In the genomic region with DNA sequence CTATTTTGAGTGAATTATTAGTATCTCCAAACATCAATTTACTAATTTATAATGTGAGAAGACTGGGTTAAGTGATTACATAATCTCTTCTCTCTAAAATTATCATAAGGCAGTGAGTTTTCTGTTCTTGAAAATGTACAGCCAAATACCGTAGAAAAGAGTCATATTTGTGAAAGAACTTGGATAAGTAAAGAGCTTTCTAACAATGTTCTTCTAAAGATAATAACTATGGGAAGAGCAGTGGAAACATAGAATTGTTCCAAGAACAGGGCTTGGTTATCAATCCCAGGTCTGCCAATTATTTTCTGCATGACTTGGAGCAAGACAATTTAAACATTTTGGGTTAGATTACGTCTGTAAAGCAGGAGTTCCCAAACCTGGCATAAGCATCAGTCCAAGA, we compare ENCODE assay signal across 18 cellular contexts.
DNase-seq lines count a peak whose midpoint lies in the region; ATAC-seq, FAIRE-seq and TF ChIP-seq lines count a peak whose summit lies in the region.
"Had no signal": no experiment of that assay in that cellular context is flagged by ENCODE, and none has a peak within 500 bp of the region (broad histone marks: within the 10 kb centered on the region; RNA-seq: fewer than 3 reads in every experiment).

No MANE protein-coding gene starts in this region.

- no peaks in the 10 kb centered on the region for H3K9me2 ChIP-seq in HCT116 (ENCODE audit: insufficient read depth)

- H3K9me3 ChIP-seq in A673 (ENCODE audit: low read depth, low read length, poor library complexity, severe bottlenecking) (no peaks in the 10 kb centered on the region), HCT116 (ENCODE audit: control insufficient read depth in 1 of 2, insufficient read depth in 1 of 2, low read depth in 1 of 2, low read length in 2 of 2) (no peaks in the 10 kb centered on the region), parathyroid adenoma (ENCODE audit: control insufficient read depth, low read length) (no peaks in the 10 kb centered on the region)

- H3K36me3 Mint-ChIP-seq in Calu3 (ENCODE audit: insufficient read depth, unreplicated experiment), result no peaks in the 10 kb centered on the region

- H3K79me2 ChIP-seq in HCT116 (ENCODE audit: insufficient read depth, low read length) (no peaks in the 10 kb centered on the region), parathyroid adenoma (no peaks in the 10 kb centered on the region)

- no peak for FAIRE-seq in GM19239 (lab: Jason Lieb, UNC)
- FAIRE-seq: A204.1 had no signal

- CTCF ChIA-PET in A673 (lab: Charles Lee) (no interaction called here), HCT116 (lab: Charles Lee) (no interaction called here), Calu3 (lab: Charles Lee) (no interaction called here)

- intact Hi-C loops in A673 (cut with micrococcal nuclease; ENCODE audit: unreplicated experiment) (loop anchor here (5.0 kb wide), 2 partner anchors 306 to 339 kb away; no protein-coding TSS in a partner anchor), HCT116 (cut with micrococcal nuclease) (no loop called here), Calu3 (cut with micrococcal nuclease; ENCODE audit: unreplicated experiment) (no loop called here)

- POLR2A ChIA-PET in A673 (lab: Charles Lee; ENCODE audit: low non-redundant PET), result no interaction called here
- POLR2A ChIA-PET in HCT116 (lab: Charles Lee), result no interaction called here

- peaks cover 10% of the 10 kb centered on the region for H3K4me1 Mint-ChIP-seq in Calu3 (ENCODE audit: low read depth, unreplicated experiment)

- H3K36me3 ChIP-seq in A673 (ENCODE audit: insufficient read depth, low read length, poor library complexity, severe bottlenecking) (no peaks in the 10 kb centered on the region), HCT116 (ENCODE audit: control insufficient read depth in 1 of 2, insufficient read depth in 2 of 2, low read length in 2 of 2) (no peaks in the 10 kb centered on the region), parathyroid adenoma (ENCODE audit: control insufficient read depth, insufficient read depth, low read length) (no peaks in the 10 kb centered on the region)

- H2AFZ ChIP-seq in HCT116 (ENCODE audit: low read depth, low read length, poor library complexity, severe bottlenecking) (peak overlapping the region; percentile 69), parathyroid adenoma (no peak overlapping the region)

- H3K27ac Mint-ChIP-seq in Calu3 (ENCODE audit: unreplicated experiment), result no peak overlapping the region

- DNase-seq in A673 (ENCODE audit: low spot score) (no peak), HCT116 (ENCODE audit: low read depth, low spot score) (no peak), fibroblast of gingiva (ENCODE audit: low read depth) (peak; percentile 26), GM19239 (ENCODE audit: insufficient read length, low spot score) (no peak), NCI-H1436 (lab: John Stamatoyannopoulos, UW) (no peak), Calu3 (no peak), NAMALWA (ENCODE audit: low spot score) (no peak)
- DNase-seq: DMS79, GOT3, NCI-H1105, NCI-H1694, NCI-H2081 treated with DMSO at 0.1 percent for 48 hours, NCI-H510A treated with DMSO at 0.1 percent for 48 hours, NCI-H82, SIG-M5 had no signal

- H3K27me3 ChIP-seq in A673 (replicated peaks; ENCODE audit: insufficient read depth, low read depth, low read length, poor library complexity) (no peaks in the 10 kb centered on the region), HCT116 (ENCODE audit: insufficient read depth, low read length) (no peaks in the 10 kb centered on the region), parathyroid adenoma (ENCODE audit: control insufficient read depth, insufficient read depth, low read length) (no peaks in the 10 kb centered on the region)

- H3K4me2 ChIP-seq in HCT116 (ENCODE audit: low read length) (no peak overlapping the region), parathyroid adenoma (ENCODE audit: low read length) (no peak overlapping the region)

- no peak for TF ChIP-seq POLR2A in HCT116 (IDR thresholded peaks at IDR 0.05; ENCODE audit: borderline replicate concordance, extremely low read depth, insufficient read depth, insufficient read length)

- BruUV-seq in A673 (replicated peaks; lab: Mats Ljungman, UMichigan), result no TSS peak
- BruUV-seq in HCT116 (replicated peaks; lab: Mats Ljungman, UMichigan), result no TSS peak
- BruUV-seq in Calu3 (replicated peaks; lab: Mats Ljungman, UMichigan), result no TSS peak

- no peak overlapping the region for H3K9ac ChIP-seq in HCT116 (ENCODE audit: low read length)
- no peak overlapping the region for H3K9ac ChIP-seq in parathyroid adenoma

- ATAC-seq in HCT116, result no peak

- H3K9me3 Mint-ChIP-seq in Calu3 (ENCODE audit: low read depth, unreplicated experiment), result no peaks in the 10 kb centered on the region

- TF ChIP-seq CTCF in A673 (conservative IDR thresholded peaks at IDR 0.05; ENCODE audit: low read depth, low read length) (no peak), HCT116 (IDR thresholded peaks at IDR 0.05 in 2 of 3, conservative IDR thresholded peaks at IDR 0.05 in 1 of 3; ENCODE audit: borderline replicate concordance in 1 of 3, insufficient read depth in 1 of 3, low read depth in 2 of 3, low read length in 2 of 3) (no peak), parathyroid adenoma (IDR thresholded peaks at IDR 0.05) (no peak), Calu3 (IDR thresholded peaks at IDR 0.05; ENCODE audit: unreplicated experiment) (no peak)

- H3K4me3 ChIP-seq in A673 (ENCODE audit: low read depth, low read length, poor library complexity, severe bottlenecking) (no peak overlapping the region), HCT116 (replicated peaks in 1 of 2; ENCODE audit: low read depth in 1 of 2, low read length in 2 of 2) (no peak overlapping the region), parathyroid adenoma (ENCODE audit: low read depth, low read length) (peak overlapping the region; percentile 12)

- RAD21 ChIA-PET in HCT116 (lab: Charles Lee; ENCODE audit: low non-redundant PET in 1 of 2, low total read pairs in 2 of 2, uncharacterized antibody in 2 of 2, unreplicated experiment in 2 of 2), result no interaction called here

- H3K27ac ChIP-seq in A673 (ENCODE audit: low read depth, low read length, poor library complexity, severe bottlenecking), result peak overlapping the region; percentile 74
- H3K27ac ChIP-seq in HCT116 (ENCODE audit: low read depth, low read length), result no peak overlapping the region
- peak overlapping the region; percentile 97 for H3K27ac ChIP-seq in parathyroid adenoma
- H3K27ac ChIP-seq: C4-2B had no signal

- TF ChIP-seq RAD21 in HCT116 (IDR thresholded peaks at IDR 0.05; ENCODE audit: low read depth), result no peak

- H3K4me1 ChIP-seq in A673 (ENCODE audit: insufficient read depth, low read length, poor library complexity, severe bottlenecking) (peaks cover 81% of the 10 kb centered on the region), HCT116 (ENCODE audit: control insufficient read depth in 1 of 2, insufficient read depth in 2 of 2, low read length in 2 of 2) (peaks cover 4 to 21% of the 10 kb centered on the region in 2 experiments; a peak in 3 of 4 replicates), parathyroid adenoma (peaks cover 51% of the 10 kb centered on the region)

- H3K27me3 Mint-ChIP-seq in Calu3 (ENCODE audit: unreplicated experiment), result no peaks in the 10 kb centered on the region

- no peaks in the 10 kb centered on the region for H4K20me1 ChIP-seq in HCT116 (ENCODE audit: insufficient read depth)

- no peak overlapping the region for H3K4me3 Mint-ChIP-seq in Calu3 (ENCODE audit: low read depth, unreplicated experiment)

TF ChIP-seq in HCT116, 20 proteins besides CTCF, POLR2A, EP300 and RAD21:
- TF ChIP-seq TCF7L2 (IDR thresholded peaks at IDR 0.05; ENCODE audit: borderline replicate concordance, extremely low read depth, insufficient read depth, insufficient read length) (no peak), POLR2AphosphoS5 (IDR thresholded peaks at IDR 0.05; ENCODE audit: low read depth, low read length) (no peak), CBX3 (IDR thresholded peaks at IDR 0.05; ENCODE audit: low read depth) (no peak), ZNF274 (IDR thresholded peaks at IDR 0.05; ENCODE audit: low read depth, low read length) (no peak), FOSL1 (IDR thresholded peaks at IDR 0.05; ENCODE audit: low read depth) (no peak), ELF1 (IDR thresholded peaks at IDR 0.05; ENCODE audit: borderline replicate concordance, low read depth) (no peak), SIN3A (IDR thresholded peaks at IDR 0.05; ENCODE audit: low read depth) (no peak), EGR1 (IDR thresholded peaks at IDR 0.05; ENCODE audit: low read depth) (no peak), EZH2phosphoT487 (IDR thresholded peaks at IDR 0.05; ENCODE audit: borderline replicate concordance) (no peak), SRF (IDR thresholded peaks at IDR 0.05; ENCODE audit: low read depth) (no peak)
- TF ChIP-seq, protein P1, sequence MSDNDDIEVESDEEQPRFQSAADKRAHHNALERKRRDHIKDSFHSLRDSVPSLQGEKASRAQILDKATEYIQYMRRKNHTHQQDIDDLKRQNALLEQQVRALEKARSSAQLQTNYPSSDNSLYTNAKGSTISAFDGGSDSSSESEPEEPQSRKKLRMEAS (IDR thresholded peaks at IDR 0.05), result no peak
TF ChIP-seq in HCT116: peak in this region for 0.
